In the genomic region with DNA sequence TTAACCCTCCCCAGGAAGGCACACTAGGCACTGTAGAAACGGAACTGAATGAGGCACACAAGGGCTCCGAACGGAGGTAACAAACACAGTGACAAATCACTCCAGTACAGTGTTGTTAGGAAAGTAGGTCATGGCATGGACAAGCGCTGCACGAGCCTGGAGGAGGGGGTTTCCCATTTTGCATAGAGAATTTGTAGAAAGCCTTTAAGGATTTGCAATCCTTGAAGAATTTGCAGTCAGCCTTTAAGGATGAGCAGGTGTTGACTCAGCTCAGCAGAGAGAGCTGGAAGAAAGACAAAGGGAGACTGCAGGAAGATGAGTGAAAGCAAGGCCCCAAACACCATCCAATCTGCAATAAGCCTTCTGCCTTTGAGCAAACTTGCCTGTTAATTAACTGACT, we compare ENCODE assay signal across 1 cellular context.
TF ChIP-seq lines count a peak whose summit lies in the region.

No MANE protein-coding gene starts in this region.

TF ChIP-seq in H1, 55 proteins besides CTCF, POLR2A, EP300 and RAD21:
- TF ChIP-seq GTF2F1 (IDR thresholded peaks at IDR 0.05; ENCODE audit: borderline replicate concordance, low read depth, low read length) (no peak), TAF1 (IDR thresholded peaks at IDR 0.05; ENCODE audit: low read depth, low read length) (0 out of 2 replicates have a peak, but pooled peaks have one; percentile 38), SP1 (IDR thresholded peaks at IDR 0.05; ENCODE audit: low read depth, low read length) (peak; percentile 49), SIX5 (IDR thresholded peaks at IDR 0.05; ENCODE audit: low read depth, low read length) (no peak)
